26 cellular contexts compared by ENCODE assay signal in the genomic region with DNA sequence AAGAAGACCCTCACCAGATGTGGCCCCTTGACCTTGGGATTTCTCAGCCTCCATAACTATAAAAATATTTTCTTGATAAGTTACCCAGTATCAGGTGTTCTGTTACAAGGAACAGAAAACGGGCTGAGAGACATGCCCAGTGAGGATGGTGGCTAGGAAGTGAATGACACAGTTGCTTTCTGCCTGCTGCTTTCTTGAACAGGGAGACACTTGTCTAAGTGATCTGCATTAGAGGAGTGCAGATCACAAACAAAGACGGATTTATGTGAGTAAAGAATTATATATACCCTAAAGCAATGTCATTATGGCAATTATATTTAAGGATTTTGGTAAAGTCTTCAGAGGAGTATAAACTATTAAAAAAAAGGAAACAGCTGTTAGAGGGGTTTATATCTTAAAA.
DNase-seq lines count a peak whose midpoint lies in the region; ATAC-seq, FAIRE-seq and TF ChIP-seq lines count a peak whose summit lies in the region.
"Had no signal": no experiment of that assay in that cellular context is flagged by ENCODE, and none has a peak within 500 bp of the region (broad histone marks: within the 10 kb centered on the region; RNA-seq: fewer than 3 reads in every experiment).

No MANE protein-coding gene starts in this region.

- TF ChIP-seq POLR2A in A549 (IDR thresholded peaks at IDR 0.05; ENCODE audit: low read length), result no peak

- H3K4me1 Mint-ChIP-seq in Calu3 (ENCODE audit: low read depth, unreplicated experiment), result peaks cover 74% of the 10 kb centered on the region
- H3K4me1 Mint-ChIP-seq in neural crest cell, result peaks cover 33% of the 10 kb centered on the region
- H3K4me1 Mint-ChIP-seq in stimulated activated naive CD8-positive, alpha-beta T cell treated with anti-CD3 and anti-CD28 coated beads, Interleukin-15, amount 100 ng/mL, for 72 hours, result peaks cover 36% of the 10 kb centered on the region

- CTCF ChIA-PET in A549 (lab: Yijun Ruan, JAX), result interaction anchor here (0.5 to 1.6 kb wide), 2 partner anchors 146 to 412 kb away, joined by 3 to 9 read pairs; no protein-coding TSS in a partner anchor
- CTCF ChIA-PET in Calu3 (lab: Charles Lee), result interaction anchor here (0.9 to 3.5 kb wide), 8 partner anchors 11 to 148 kb away, joined by 3 to 29 read pairs (median 14); no protein-coding TSS in a partner anchor

- H3K4me1 ChIP-seq in A549, result peaks cover 31% of the 10 kb centered on the region
- H3K4me1 ChIP-seq: BE2C had no signal

- H3K27me3 Mint-ChIP-seq in Calu3 (ENCODE audit: unreplicated experiment) (no peaks in the 10 kb centered on the region), neural crest cell (ENCODE audit: low read depth) (no peaks in the 10 kb centered on the region)
- H3K27me3 Mint-ChIP-seq in stimulated activated naive CD8-positive, alpha-beta T cell treated with anti-CD3 and anti-CD28 coated beads, Interleukin-15, amount 100 ng/mL, for 72 hours, result no peaks in the 10 kb centered on the region
- H3K27me3 Mint-ChIP-seq: CD4-positive, alpha-beta T cell; CD8-positive, alpha-beta memory T cell had no signal

- BruUV-seq in Calu3 (replicated peaks; lab: Mats Ljungman, UMichigan), result no TSS peak

- TF ChIP-seq RAD21 in A549 (conservative IDR thresholded peaks at IDR 0.05 in 1 of 2, IDR thresholded peaks at IDR 0.05 in 1 of 2), result no peak

- H3K4me2 ChIP-seq in A549, result no peak overlapping the region
- H3K4me2 ChIP-seq: GM23338 had no signal

- no peaks in the 10 kb centered on the region for H3K9me3 ChIP-seq in A549
- H3K9me3 ChIP-seq: BE2C had no signal

- intact Hi-C loops in Calu3 (cut with micrococcal nuclease; ENCODE audit: unreplicated experiment), result no loop called here
- intact Hi-C loops in head of caudate nucleus (cut with DNase I), result no loop called here

- H3K36me3 Mint-ChIP-seq in Calu3 (ENCODE audit: insufficient read depth, unreplicated experiment), result peaks cover 33% of the 10 kb centered on the region
- H3K36me3 Mint-ChIP-seq in neural crest cell (ENCODE audit: low read depth), result no peaks in the 10 kb centered on the region
- H3K36me3 Mint-ChIP-seq: CD14-positive monocyte had no signal

- H3K9me3 Mint-ChIP-seq in Calu3 (ENCODE audit: low read depth, unreplicated experiment) (no peaks in the 10 kb centered on the region), neural crest cell (no peaks in the 10 kb centered on the region)
- H3K9me3 Mint-ChIP-seq in stimulated activated naive CD8-positive, alpha-beta T cell treated with anti-CD3 and anti-CD28 coated beads, Interleukin-15, amount 100 ng/mL, for 72 hours, result no peaks in the 10 kb centered on the region
- H3K9me3 Mint-ChIP-seq: CD14-positive monocyte; CD4-positive, alpha-beta T cell; CD8-positive, alpha-beta memory T cell; GM23338; H9 had no signal

- ATAC-seq in A549, result no peak
- no peak for ATAC-seq in stimulated activated naive CD8-positive, alpha-beta T cell treated with anti-CD3 and anti-CD28 coated beads, Interleukin-15, amount 100 ng/mL, for 72 hours
- ATAC-seq: GM23338, HCT116 had no signal

- WGBS in A549 (ENCODE audit: missing lambda C conversion rate), result 88% methylated on average over 2 of the region's 2 CpGs

- FAIRE-seq in A549 (lab: Jason Lieb, UNC) (no peak), GM19239 (lab: Jason Lieb, UNC) (no peak)
- FAIRE-seq: A204.1, D721Med, GM12891 had no signal

- no peak for TF ChIP-seq EP300 in A549 (IDR thresholded peaks at IDR 0.05)

- no peak overlapping the region for H3K4me3 ChIP-seq in A549
- H3K4me3 ChIP-seq: BLaER1 treated with 17β-estradiol and CSF1 and Interleukin-3, amounts not matched to agents 10 nM and 100 nM; GM23338 had no signal

- H3K4me3 Mint-ChIP-seq in Calu3 (ENCODE audit: low read depth, unreplicated experiment) (no peak overlapping the region), neural crest cell (no peak overlapping the region)
- no peak overlapping the region for H3K4me3 Mint-ChIP-seq in stimulated activated naive CD8-positive, alpha-beta T cell treated with anti-CD3 and anti-CD28 coated beads, Interleukin-15, amount 100 ng/mL, for 72 hours
- H3K4me3 Mint-ChIP-seq: CD14-positive monocyte; CD4-positive, alpha-beta T cell; CD8-positive, alpha-beta memory T cell; GM23338; H9 had no signal

- H3K27ac Mint-ChIP-seq in Calu3 (ENCODE audit: unreplicated experiment) (peak overlapping the region; percentile 100), neural crest cell (ENCODE audit: unreplicated experiment) (peak overlapping the region; percentile 51)
- H3K27ac Mint-ChIP-seq in stimulated activated naive CD8-positive, alpha-beta T cell treated with anti-CD3 and anti-CD28 coated beads, Interleukin-15, amount 100 ng/mL, for 72 hours, result no peak overlapping the region
- H3K27ac Mint-ChIP-seq: CD4-positive, alpha-beta T cell; CD8-positive, alpha-beta memory T cell; GM23338 had no signal

- TF ChIP-seq CTCF in A549 (IDR thresholded peaks at IDR 0.05), result no peak
- TF ChIP-seq CTCF in Calu3 (IDR thresholded peaks at IDR 0.05; ENCODE audit: unreplicated experiment), result no peak
- no peak for TF ChIP-seq CTCF in neural crest cell (conservative IDR thresholded peaks at IDR 0.05)

- H3K27ac ChIP-seq in A549, result peak overlapping the region; percentile 0 to 42; a peak in 2 of 6 replicates
- H3K27ac ChIP-seq: 22Rv1; BLaER1 treated with 17β-estradiol and CSF1 and Interleukin-3, amounts not matched to agents 10 nM and 100 nM had no signal

- POLR2A ChIA-PET in A549 (lab: Yijun Ruan, JAX), result interaction anchor here (1.9 kb wide), 1 partner anchor 169 kb away, joined by 15 read pairs; the partner anchor contains the start of gene AHR

- no peak for DNase-seq in A549 (ENCODE audit: low read depth in 1 of 2, low spot score in 1 of 2)
- no peak for DNase-seq in Calu3
- DNase-seq in SK-MEL-5 (ENCODE audit: low read depth, low spot score), result peak; percentile 82
- no peak for DNase-seq in neural crest cell (ENCODE audit: low read depth, low spot score)
- DNase-seq in activated naive CD4-positive, alpha-beta T cell (lab: John Stamatoyannopoulos, UW), result no peak
- no peak for DNase-seq in stimulated activated naive CD8-positive, alpha-beta T cell treated with anti-CD3 and anti-CD28 coated beads, Interleukin-15, amount 100 ng/mL, for 72 hours
- no peak for DNase-seq in head of caudate nucleus
- DNase-seq in GM19239 (ENCODE audit: insufficient read length, low spot score), result no peak
- DNase-seq: ACHN; AML-193; BE2C; CD4-positive, alpha-beta T cell; CD8-positive, alpha-beta memory T cell; COR-L47; DMS 273 treated with DMSO at 0.1 percent for 48 hours; DMS79; GF-D8; H9 had no signal

- in situ Hi-C loops in SK-MEL-5 (cut with HindIII; ENCODE audit: low pct_unique_long_range_greater_than_20kb, low sequenced_read_pairs), result no loop called here

TF ChIP-seq in A549, 52 proteins besides CTCF, POLR2A, EP300 and RAD21:
- no peak for TF ChIP-seq FOSB (CRISPR knock-in tag; IDR thresholded peaks at IDR 0.05)
- TF ChIP-seq, protein P1, sequence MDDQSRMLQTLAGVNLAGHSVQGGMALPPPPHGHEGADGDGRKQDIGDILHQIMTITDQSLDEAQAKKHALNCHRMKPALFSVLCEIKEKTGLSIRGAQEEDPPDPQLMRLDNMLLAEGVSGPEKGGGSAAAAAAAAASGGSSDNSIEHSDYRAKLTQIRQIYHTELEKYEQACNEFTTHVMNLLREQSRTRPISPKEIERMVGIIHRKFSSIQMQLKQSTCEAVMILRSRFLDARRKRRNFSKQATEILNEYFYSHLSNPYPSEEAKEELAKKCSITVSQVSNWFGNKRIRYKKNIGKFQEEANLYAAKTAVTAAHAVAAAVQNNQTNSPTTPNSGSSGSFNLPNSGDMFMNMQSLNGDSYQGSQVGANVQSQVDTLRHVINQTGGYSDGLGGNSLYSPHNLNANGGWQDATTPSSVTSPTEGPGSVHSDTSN (IDR thresholded peaks at IDR 0.05), result no peak
- no peak for TF ChIP-seq HEYL (CRISPR knock-in tag; IDR thresholded peaks at IDR 0.05)
- no peak for TF ChIP-seq EHMT2 (IDR thresholded peaks at IDR 0.05; ENCODE audit: low read depth)
- TF ChIP-seq CEBPB (IDR thresholded peaks at IDR 0.05), result no peak
- no peak for TF ChIP-seq GATA3 (IDR thresholded peaks at IDR 0.05; ENCODE audit: borderline replicate concordance)
- TF ChIP-seq MAX (IDR thresholded peaks at IDR 0.05), result no peak
- no peak for TF ChIP-seq RNF2 (IDR thresholded peaks at IDR 0.05; ENCODE audit: borderline replicate concordance, low read depth)
- TF ChIP-seq EHF (CRISPR knock-in tag; IDR thresholded peaks at IDR 0.05), result no peak
- TF ChIP-seq POLR2AphosphoS2 (conservative IDR thresholded peaks at IDR 0.05; ENCODE audit: low read length), result no peak
- TF ChIP-seq RCOR1 (IDR thresholded peaks at IDR 0.05; ENCODE audit: low read depth, low read length), result no peak
- TF ChIP-seq, protein P2, sequence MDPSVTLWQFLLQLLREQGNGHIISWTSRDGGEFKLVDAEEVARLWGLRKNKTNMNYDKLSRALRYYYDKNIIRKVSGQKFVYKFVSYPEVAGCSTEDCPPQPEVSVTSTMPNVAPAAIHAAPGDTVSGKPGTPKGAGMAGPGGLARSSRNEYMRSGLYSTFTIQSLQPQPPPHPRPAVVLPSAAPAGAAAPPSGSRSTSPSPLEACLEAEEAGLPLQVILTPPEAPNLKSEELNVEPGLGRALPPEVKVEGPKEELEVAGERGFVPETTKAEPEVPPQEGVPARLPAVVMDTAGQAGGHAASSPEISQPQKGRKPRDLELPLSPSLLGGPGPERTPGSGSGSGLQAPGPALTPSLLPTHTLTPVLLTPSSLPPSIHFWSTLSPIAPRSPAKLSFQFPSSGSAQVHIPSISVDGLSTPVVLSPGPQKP (IDR thresholded peaks at IDR 0.05; ENCODE audit: low read depth, low read length), result no peak
- TF ChIP-seq HES2 (IDR thresholded peaks at IDR 0.05), result no peak
- no peak for TF ChIP-seq JUNB (IDR thresholded peaks at IDR 0.05)
- no peak for TF ChIP-seq ATOH8 (CRISPR knock-in tag; IDR thresholded peaks at IDR 0.05; ENCODE audit: low read depth)
- no peak for TF ChIP-seq ZFP36 (IDR thresholded peaks at IDR 0.05; ENCODE audit: borderline replicate concordance, partially characterized antibody)
- TF ChIP-seq MYC (IDR thresholded peaks at IDR 0.05; ENCODE audit: borderline replicate concordance, low read length), result no peak

Comparison
In these comparisons a context has a peak if more than half of its experiments do, and no peak if none do; other contexts are left out.
1. H3K27ac Mint-ChIP-seq: peak in Calu3 (single experiment) and neural crest cell (single experiment); none in stimulated activated naive CD8-positive, alpha-beta T cell treated with anti-CD3 and anti-CD28 coated beads, Interleukin-15, amount 100 ng/mL, for 72 hours (0 of 2).